9 cellular contexts compared by ENCODE assay signal in the genomic region with DNA sequence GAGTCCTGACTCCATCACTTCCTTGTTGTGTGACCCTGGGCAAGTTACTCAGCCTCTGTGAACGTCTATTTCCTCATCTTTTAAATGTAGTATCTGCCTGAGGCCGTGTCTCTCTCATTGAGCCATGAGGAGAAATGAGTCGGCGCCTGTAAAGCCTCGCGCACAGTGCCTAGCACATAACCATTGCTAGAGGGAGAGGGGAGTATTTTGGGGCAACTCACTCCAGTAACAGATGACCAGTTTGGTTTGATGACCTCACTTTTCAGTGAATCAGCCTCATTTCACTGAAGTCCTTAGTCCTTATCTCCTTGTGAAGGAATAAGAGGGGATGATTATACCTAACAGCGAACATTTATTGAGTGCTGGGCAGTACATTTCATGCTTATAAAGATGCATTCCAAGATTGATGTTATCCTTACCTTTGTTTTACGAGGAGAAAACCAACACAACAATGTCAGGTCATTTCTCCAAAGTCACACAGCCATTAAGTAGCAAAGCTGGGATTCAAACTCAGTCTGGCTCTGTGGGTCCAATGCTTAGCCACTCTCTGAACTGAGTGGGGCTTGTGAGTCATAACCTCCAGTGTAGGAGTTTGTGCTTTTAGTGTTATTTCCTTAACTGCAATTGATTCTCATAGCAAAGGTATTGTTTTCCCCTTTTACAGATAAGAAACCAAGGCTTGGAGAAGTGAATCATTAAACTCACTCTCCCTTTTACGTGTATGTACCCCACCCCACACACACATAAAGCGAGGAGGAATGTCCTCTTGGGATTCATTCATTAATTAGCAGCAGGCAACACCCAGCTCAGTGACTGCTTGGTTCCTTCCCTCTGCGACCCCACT. TPM values are rescaled to one million over a fixed set of nuclear protein-coding genes. Genes with fewer than 3 reads are reported as not detected.
DNase-seq lines count a peak whose midpoint lies in the region; ATAC-seq and TF ChIP-seq lines count a peak whose summit lies in the region.
"Had no signal": no experiment of that assay in that cellular context is flagged by ENCODE, and none has a peak within 500 bp of the region (broad histone marks: within the 10 kb centered on the region; RNA-seq: fewer than 3 reads in every experiment).

No MANE protein-coding gene starts in this region.

- H3K4me2 ChIP-seq in GM23338: no peak overlapping the region

- H2AFZ ChIP-seq in GM23338: no peak overlapping the region

- no peak for TF ChIP-seq CTCF in mesothelial cell of epicardium (IDR thresholded peaks at IDR 0.05; ENCODE audit: unreplicated experiment)
- TF ChIP-seq CTCF in tibial artery (IDR thresholded peaks at IDR 0.05): no peak
- no peak for TF ChIP-seq CTCF in GM23338 (conservative IDR thresholded peaks at IDR 0.05; ENCODE audit: low read depth in 2 of 2)

- H3K4me3 Mint-ChIP-seq in mesothelial cell of epicardium (no peak overlapping the region), GM23338 (no peak overlapping the region)

- H3K79me2 ChIP-seq in GM23338 (replicated peaks; ENCODE audit: insufficient read depth): no peaks in the 10 kb centered on the region

- H3K4me3 ChIP-seq in skeletal muscle cell (ENCODE audit: low read depth, low read length): no peak overlapping the region
- no peak overlapping the region for H3K4me3 ChIP-seq in tibial artery
- no peak overlapping the region for H3K4me3 ChIP-seq in GM23338

- H3K36me3 Mint-ChIP-seq in mesothelial cell of epicardium (no peaks in the 10 kb centered on the region), GM23338 (ENCODE audit: low read depth) (peaks cover 3% of the 10 kb centered on the region; the same call in 2 of the 3 replicates)

- H3K4me1 Mint-ChIP-seq in mesothelial cell of epicardium: peaks cover 10% of the 10 kb centered on the region
- H3K4me1 Mint-ChIP-seq in GM23338: peaks cover 37% of the 10 kb centered on the region

- H3K9me3 ChIP-seq in tibial artery: peaks cover 0 to 8% (median 0%) of the 10 kb centered on the region in 3 donors

- H3K27me3 Mint-ChIP-seq in mesothelial cell of epicardium (ENCODE audit: low read depth): peaks cover 11% of the 10 kb centered on the region
- peaks cover 9% of the 10 kb centered on the region for H3K27me3 Mint-ChIP-seq in GM23338 (ENCODE audit: insufficient read depth, low read depth, poor library complexity)

- DNase-seq in NK-92 treated with Interleukin-12 subunit alpha and Interleukin-12 subunit beta, amount 100 ng/mL, for 24 hours (lab: John Stamatoyannopoulos, UW): peak; percentile 26
- DNase-seq in NK-92 (lab: John Stamatoyannopoulos, UW; ENCODE audit: unreplicated experiment) (no peak), NCI-H69 (lab: John Stamatoyannopoulos, UW) (peak; percentile 60), T47D (ENCODE audit: low read depth in 1 of 2, low spot score in 1 of 2) (peak; percentile 15 to 60), skeletal muscle cell (ENCODE audit: low read depth) (peak; percentile 51), mesothelial cell of epicardium (ENCODE audit: low spot score in 2 of 2, unreplicated experiment in 2 of 2) (no peak), tibial artery (no peak), GM23338 (ENCODE audit: low spot score) (no peak)
- DNase-seq: DND-41 had no signal

- in situ Hi-C loops in T47D (cut with HindIII; ENCODE audit: low pct_unique_long_range_greater_than_20kb, low sequenced_read_pairs): no loop called here

- peaks cover 20 to 43% (median 35%) of the 10 kb centered on the region in 3 donors for H3K36me3 ChIP-seq in tibial artery
- peaks cover 5% of the 10 kb centered on the region; the same call in 1 of the 2 replicates for H3K36me3 ChIP-seq in GM23338 (ENCODE audit: insufficient read depth)

- H3K27ac ChIP-seq in tibial artery (no peak overlapping the region), GM23338 (ENCODE audit: low read depth) (no peak overlapping the region)

- H4K20me1 ChIP-seq in GM23338 (replicated peaks; ENCODE audit: insufficient read depth): no peaks in the 10 kb centered on the region

- H3K9me3 Mint-ChIP-seq in mesothelial cell of epicardium (no peaks in the 10 kb centered on the region), GM23338 (no peaks in the 10 kb centered on the region; the same call in 2 of the 3 replicates)

- H3K9me2 ChIP-seq in GM23338 (ENCODE audit: insufficient read depth): 0 out of 2 replicates have a peak, but pooled peaks cover 3% of the 10 kb centered on the region

- intact Hi-C loops in tibial artery (cut with DNase I; ENCODE audit: low total_unique reads): no loop called here

- H3K27me3 ChIP-seq in tibial artery: no peaks in the 10 kb centered on the region
- H3K27me3 ChIP-seq in GM23338 (ENCODE audit: insufficient read depth): no peaks in the 10 kb centered on the region

- ATAC-seq in GM23338: no peak

- no peaks in the 10 kb centered on the region for H3F3A ChIP-seq in GM23338 (replicated peaks; ENCODE audit: low read depth)

- no peak overlapping the region for H3K27ac Mint-ChIP-seq in mesothelial cell of epicardium
- H3K27ac Mint-ChIP-seq in GM23338: no peak overlapping the region

- peaks cover 0 to 13% (median 0%) of the 10 kb centered on the region in 4 donors for H3K4me1 ChIP-seq in tibial artery
- H3K4me1 ChIP-seq in GM23338 (ENCODE audit: insufficient read depth): peaks cover 6% of the 10 kb centered on the region; the same call in 1 of the 2 replicates

TF ChIP-seq in GM23338, 12 proteins besides CTCF, POLR2A, EP300 and RAD21:
- no peak for TF ChIP-seq JUNB (IDR thresholded peaks at IDR 0.05; ENCODE audit: unreplicated experiment)
- no peak for TF ChIP-seq POLR2AphosphoS5 (IDR thresholded peaks at IDR 0.05; ENCODE audit: low read depth)

RNA-seq across cellular contexts. Expression of a gene that starts 25.9 kb away (rescaled TPM):
- 4.5 to 5.4 TPM (median 5.1 TPM) in 3 replicates for total RNA-seq in mesothelial cell of epicardium
- total RNA-seq in GM23338 (2014; rRNA removed; shearing (Covaris generic)): 10.5 and 10.7 TPM in 2 replicates
- 3.4 and 3.5 TPM in 2 replicates for polyA plus RNA-seq in GM23338 (2016; fragmentation: Nextera tagmentation; extraction: Ambion mirVana)

Comparison
In these comparisons a context has a peak if more than half of its experiments do, and no peak if none do; other contexts are left out.
1. DNase-seq: peak in NK-92 treated with Interleukin-12 subunit alpha and Interleukin-12 subunit beta, amount 100 ng/mL, for 24 hours (single experiment), NCI-H69 (single experiment), T47D (2 of 2) and skeletal muscle cell (single experiment); none in NK-92 (single experiment), mesothelial cell of epicardium (0 of 2), tibial artery (0 of 2) and GM23338 (single experiment).